8 cellular contexts compared by ENCODE assay signal in genomic region chr1:216601427-216601751, GRCh38.
DNase-seq lines count a peak whose midpoint lies in the region; ATAC-seq, FAIRE-seq and TF ChIP-seq lines count a peak whose summit lies in the region.

No MANE protein-coding gene starts in this region.

- H3K4me1 ChIP-seq in GM23248 (ENCODE audit: insufficient read depth) (no peaks in the 10 kb centered on the region), iPS-15b (ENCODE audit: control insufficient read depth, insufficient read depth, low read length) (peaks cover 6% of the 10 kb centered on the region), small intestine (ENCODE audit: control insufficient read depth in 2 of 2, insufficient read depth in 1 of 2, low read depth in 1 of 2, low read length in 1 of 2) (no peaks in the 10 kb centered on the region)

- H2AFZ ChIP-seq in GM23248, result peak overlapping the region; percentile 97

- H3K9ac ChIP-seq in GM23248, result peak overlapping the region; percentile 93
- no peak overlapping the region for H3K9ac ChIP-seq in iPS-15b (ENCODE audit: low read depth, low read length)

- no peak for DNase-seq in GM23248
- DNase-seq in WERI-Rb-1, result no peak
- DNase-seq in small intestine, result no peak
- no peak for DNase-seq in AG08396 (ENCODE audit: low spot score)
- DNase-seq in NCI-H2029 treated with DMSO at 0.1 percent for 48 hours (lab: John Stamatoyannopoulos, UW), result no peak
- no peak for DNase-seq in DMS 273 (lab: John Stamatoyannopoulos, UW; ENCODE audit: unreplicated experiment)

- H3K4me2 ChIP-seq in GM23248 (ENCODE audit: unreplicated experiment), result peak overlapping the region; percentile 79

- TF ChIP-seq CTCF in WERI-Rb-1 (IDR thresholded peaks at IDR 0.05; ENCODE audit: low read depth, low read length), result no peak

- H3K36me3 ChIP-seq in GM23248 (ENCODE audit: low read depth) (no peaks in the 10 kb centered on the region), WERI-Rb-1 (peaks cover 19% of the 10 kb centered on the region), iPS-15b (ENCODE audit: control insufficient read depth, insufficient read depth, low read length) (no peaks in the 10 kb centered on the region), small intestine (ENCODE audit: control insufficient read depth in 2 of 2, insufficient read depth in 2 of 2, low read length in 2 of 2) (no peaks in the 10 kb centered on the region)

- H4K20me1 ChIP-seq in GM23248 (ENCODE audit: insufficient read depth), result no peaks in the 10 kb centered on the region

- H3K27ac ChIP-seq in GM23248 (peak overlapping the region; percentile 80; the same call in 1 of the 2 replicates), WERI-Rb-1 (peak overlapping the region; percentile 89), small intestine (ENCODE audit: low read depth in 1 of 2, low read length in 1 of 2) (peak overlapping the region; percentile 77 to 93)

- H3K27me3 ChIP-seq in GM23248 (replicated peaks; ENCODE audit: insufficient read depth) (no peaks in the 10 kb centered on the region), WERI-Rb-1 (ENCODE audit: insufficient read depth, low read depth, severe bottlenecking) (no peaks in the 10 kb centered on the region), iPS-15b (ENCODE audit: control insufficient read depth, insufficient read depth, low read length) (peaks cover 14% of the 10 kb centered on the region), small intestine (ENCODE audit: control insufficient read depth in 2 of 2, insufficient read depth in 2 of 2, low read length in 2 of 2) (no peaks in the 10 kb centered on the region)

- no peak for FAIRE-seq in small intestine (lab: Jason Lieb, UNC)

- H3K4me3 ChIP-seq in GM23248 (peak overlapping the region; percentile 85), WERI-Rb-1 (ENCODE audit: low read depth, low read length) (peak overlapping the region; percentile 61), iPS-15b (ENCODE audit: low read depth, low read length) (peak overlapping the region; percentile 69), small intestine (ENCODE audit: low read depth in 1 of 2, low read length in 2 of 2) (peak overlapping the region; percentile 50 to 71)

- in situ Hi-C loops in GM23248 (cut with MboI), result no loop called here

- H3K9me2 ChIP-seq in GM23248 (ENCODE audit: insufficient read depth), result no peaks in the 10 kb centered on the region

- H3F3A ChIP-seq in GM23248 (ENCODE audit: insufficient read depth), result no peaks in the 10 kb centered on the region

- H3K9me3 ChIP-seq in GM23248 (ENCODE audit: low read depth), result no peaks in the 10 kb centered on the region
- H3K9me3 ChIP-seq in WERI-Rb-1 (ENCODE audit: severe bottlenecking), result no peaks in the 10 kb centered on the region
- no peaks in the 10 kb centered on the region for H3K9me3 ChIP-seq in iPS-15b (ENCODE audit: control insufficient read depth, insufficient read depth, low read length)
- H3K9me3 ChIP-seq in small intestine (ENCODE audit: control insufficient read depth, low read depth), result no peaks in the 10 kb centered on the region

- no peak for ATAC-seq in HG03439 (IDR thresholded peaks at IDR 0.05; ENCODE audit: unreplicated experiment)

- WGBS in GM23248 (ENCODE audit: low coverage in 1 of 2, low lambda C conversion rate in 2 of 2, missing lambda C conversion rate in 2 of 2), 2 experiments, result 0 to 2% methylated on average over 7 of the region's 7 CpGs
- 6 to 13% (median 8%) methylated on average over 7 of the region's 7 CpGs for WGBS in small intestine, 3 donors

- no peaks in the 10 kb centered on the region for H3K79me2 ChIP-seq in GM23248 (ENCODE audit: insufficient read depth)
